In genomic region chr22:31091106-31091975, GRCh38 we compare ENCODE assay signal across 24 cellular contexts. TPM values are rescaled to one million over a fixed set of nuclear protein-coding genes. Genes with fewer than 3 reads are reported as not detected.
A peak's percentile ranks its signal among the peaks of the same experiment; 100 is the strongest.
DNase-seq lines count a peak whose midpoint lies in the region; ATAC-seq and TF ChIP-seq lines count a peak whose summit lies in the region.
"Had no signal": no experiment of that assay in that cellular context is flagged by ENCODE, and none has a peak within 500 bp of the region (broad histone marks: within the 10 kb centered on the region; RNA-seq: fewer than 3 reads in every experiment).

No MANE protein-coding gene starts in this region.

- no peak overlapping the region for H3K4me2 ChIP-seq in SK-N-SH

- POLR2A ChIA-PET in SK-N-SH (lab: Yijun Ruan, JAX) = no interaction called here

- H2AFZ ChIP-seq in SK-N-SH (ENCODE audit: low read depth) = no peak overlapping the region

- H3K27me3 ChIP-seq in SK-N-SH (ENCODE audit: insufficient read depth) (no peaks in the 10 kb centered on the region), colonic mucosa (no peaks in the 10 kb centered on the region), muscle layer of duodenum (ENCODE audit: low read depth, low read length) (no peaks in the 10 kb centered on the region)
- H3K27me3 ChIP-seq: MG63, SJSA1, suprapubic skin had no signal

- H3K4me3 ChIP-seq in SK-N-SH (ENCODE audit: low read depth in 2 of 2, low read length in 1 of 2) (no peak overlapping the region), colonic mucosa (no peak overlapping the region), muscle layer of duodenum (ENCODE audit: low read depth in 1 of 2, low read length in 2 of 2) (peak overlapping the region; percentile 39 to 77)
- H3K4me3 ChIP-seq: MG63, psoas muscle, SJSA1, suprapubic skin had no signal

- intact Hi-C loops in colonic mucosa (cut with DNase I) = no loop called here

- no peaks in the 10 kb centered on the region for H3K9me3 ChIP-seq in SK-N-SH
- H3K9me3 ChIP-seq in colonic mucosa = no peaks in the 10 kb centered on the region
- H3K9me3 ChIP-seq in muscle layer of duodenum (ENCODE audit: control insufficient read depth in 1 of 2, low read length in 2 of 2) = no peaks in the 10 kb centered on the region
- H3K9me3 ChIP-seq: MG63, psoas muscle, SJSA1, suprapubic skin had no signal

- H3K9me2 ChIP-seq in SK-N-SH = no peaks in the 10 kb centered on the region

- peaks cover 4% of the 10 kb centered on the region; the same call in 1 of the 2 replicates for H3K79me2 ChIP-seq in SK-N-SH (ENCODE audit: insufficient read depth)

- no peak overlapping the region for H3K27ac ChIP-seq in SK-N-SH (ENCODE audit: low read depth in 2 of 2, low read length in 1 of 2)
- H3K27ac ChIP-seq in colonic mucosa = peak overlapping the region; percentile 44
- peak overlapping the region; percentile 51 for H3K27ac ChIP-seq in muscle layer of duodenum (ENCODE audit: low read length)
- H3K27ac ChIP-seq: 22Rv1, SJSA1, suprapubic skin had no signal

- CTCF ChIA-PET in SK-N-SH (lab: Yijun Ruan, JAX) = interaction anchor here (0.9 to 9.4 kb wide), 11 partner anchors 12 to 457 kb away, joined by 4 to 85 read pairs (median 8); partner anchors contain the start of genes PLA2G3 and SELENOM

- no peak for TF ChIP-seq CTCF in SK-N-SH (IDR thresholded peaks at IDR 0.05)
- no peak for TF ChIP-seq CTCF in colonic mucosa (IDR thresholded peaks at IDR 0.05)

- DNase-seq in SK-N-SH (peak; percentile 11), colonic mucosa (no peak), ureter (ENCODE audit: low spot score) (peak; percentile 72)
- DNase-seq: activated CD4-positive, CD25-positive, alpha-beta regulatory T cell; activated T-cell treated with anti-CD3 and anti-CD28 coated beads, Interleukin-2, amount 50 U/mL, for 48 hours; foreskin fibroblast; kidney; MG63; NCI-H1694; NCI-H2227 treated with DMSO at 0.1 percent for 48 hours; NCI-H774; stimulated activated CD4-positive, alpha-beta T cell treated with anti-CD3 and anti-CD28 coated beads, Interleukin-12 subunit alpha, Interleukin-12 subunit beta, amount 100 ng/mL, for 4 hours had no signal

- H3K9ac ChIP-seq in SK-N-SH (no peak overlapping the region), colonic mucosa (ENCODE audit: low read depth in 2 of 2, low read length in 2 of 2) (no peak overlapping the region)

- ATAC-seq in SK-N-SH treated with all-trans-retinoic acid at 6 μM for 48 hours (no peak), GM18861 (IDR thresholded peaks at IDR 0.05; ENCODE audit: unreplicated experiment) (no peak), HG02885 (IDR thresholded peaks at IDR 0.05; ENCODE audit: poor library complexity, unreplicated experiment) (no peak), GM18498 (IDR thresholded peaks at IDR 0.05; ENCODE audit: unreplicated experiment) (no peak)
- ATAC-seq: psoas muscle had no signal

- TF ChIP-seq RAD21 in SK-N-SH (IDR thresholded peaks at IDR 0.05; ENCODE audit: low read length) = no peak

- peaks cover 8 to 34% of the 10 kb centered on the region in 2 experiments for H3K36me3 ChIP-seq in SK-N-SH (replicated peaks in 1 of 2; ENCODE audit: control insufficient read depth in 1 of 2, insufficient read depth in 2 of 2, low read length in 1 of 2)
- H3K36me3 ChIP-seq in colonic mucosa = peaks cover 8% of the 10 kb centered on the region
- peaks cover 51 to 66% of the 10 kb centered on the region in 2 donors for H3K36me3 ChIP-seq in muscle layer of duodenum (ENCODE audit: control insufficient read depth in 1 of 2, insufficient read depth in 2 of 2, low read length in 2 of 2)

- no peaks in the 10 kb centered on the region for H3F3A ChIP-seq in SK-N-SH (replicated peaks; ENCODE audit: insufficient read depth)

- H4K20me1 ChIP-seq in SK-N-SH (ENCODE audit: insufficient read depth) = no peaks in the 10 kb centered on the region

- TF ChIP-seq EP300 in SK-N-SH (IDR thresholded peaks at IDR 0.05; ENCODE audit: borderline replicate concordance in 1 of 2, low read depth in 1 of 2, low read length in 1 of 2) = no peak

- H3K4me1 ChIP-seq in SK-N-SH (ENCODE audit: control insufficient read depth in 1 of 2, insufficient read depth in 2 of 2, low read depth in 1 of 2, low read length in 1 of 2) (no peaks in the 10 kb centered on the region; a peak in 1 of 4 replicates), colonic mucosa (no peaks in the 10 kb centered on the region), muscle layer of duodenum (ENCODE audit: control insufficient read depth in 1 of 2, insufficient read depth in 2 of 2, low read length in 2 of 2) (peaks cover 4 to 69% of the 10 kb centered on the region in 2 donors)
- H3K4me1 ChIP-seq: SJSA1 had no signal

- whole genome bisulfite sequencing in SK-N-SH (ENCODE audit: low lambda C conversion rate) = 96% methylated on average over 4 of the region's 29 CpGs

TF ChIP-seq in SK-N-SH, 30 proteins besides CTCF, POLR2A, EP300 and RAD21 (continues in another document):
- TF ChIP-seq GABPA (IDR thresholded peaks at IDR 0.05; ENCODE audit: low read depth) = no peak
- no peak for TF ChIP-seq REST (IDR thresholded peaks at IDR 0.05; ENCODE audit: low read depth, low read length)

TF ChIP-seq in SK-N-SH treated with all-trans-retinoic acid at 6 μM for 48 hours, 23 proteins besides CTCF, POLR2A, EP300 and RAD21:
- TF ChIP-seq POU6F1 (CRISPR knock-in tag; IDR thresholded peaks at IDR 0.05; ENCODE audit: borderline replicate concordance, low read depth) (no peak), PPARA (CRISPR knock-in tag; IDR thresholded peaks at IDR 0.05; ENCODE audit: borderline replicate concordance) (no peak)

RNA-seq across cellular contexts. Expression of gene SMTN, which starts 10.2 kb away (rescaled TPM):
- 12.5 and 30.4 TPM in 2 replicates for polyA plus RNA-seq in SK-N-SH (2012; rRNA removed)
- 9.1 and 14.9 TPM in 2 replicates for polyA plus RNA-seq in SK-N-SH (2012; cell fraction: cytosol; rRNA removed)
- polyA plus RNA-seq in SK-N-SH (2012; cell fraction: nucleus; rRNA removed) = 70.2 and 73.7 TPM in 2 replicates
- total RNA-seq in colonic mucosa (100 to 1,000 TPM; 152 to 159 TPM), ureter (327 TPM)

RNA-seq across cellular contexts. Expression of gene SELENOM, which starts 16.0 kb away (rescaled TPM):
- 97.1 and 117 TPM in 2 replicates for polyA plus RNA-seq in SK-N-SH (2012; rRNA removed)
- 55.2 and 84.3 TPM in 2 replicates for polyA plus RNA-seq in SK-N-SH (2012; cell fraction: cytosol; rRNA removed)
- polyA plus RNA-seq in SK-N-SH (2012; cell fraction: nucleus; rRNA removed) = 81.0 and 129 TPM in 2 replicates
- total RNA-seq in colonic mucosa (10 to 100 TPM; 27.1 to 61.7 TPM), ureter (259 TPM)

RNA-seq across cellular contexts. Expression of gene INPP5J, which starts 31.4 kb away (rescaled TPM):
- 3.2 TPM in 2 replicates for polyA plus RNA-seq in SK-N-SH (2012; rRNA removed)
- 0.73 and 1.2 TPM in 2 replicates for polyA plus RNA-seq in SK-N-SH (2012; cell fraction: cytosol; rRNA removed)
- polyA plus RNA-seq in SK-N-SH (2012; cell fraction: nucleus; rRNA removed) = 14.7 and 18.9 TPM in 2 replicates
- total RNA-seq in colonic mucosa = 10 to 100 TPM; 18.3 to 18.4 TPM
- 4.8 TPM for total RNA-seq in ureter

RNA-seq across cellular contexts. Expression of gene PLA2G3, which starts 49.0 kb away (rescaled TPM):
- polyA plus RNA-seq in SK-N-SH (2012; rRNA removed) = not detected in 2 replicates
- polyA plus RNA-seq in SK-N-SH (2012; cell fraction: cytosol; rRNA removed) = not detected in 2 replicates
- not detected in 2 replicates for polyA plus RNA-seq in SK-N-SH (2012; cell fraction: nucleus; rRNA removed)
- total RNA-seq in colonic mucosa (under 1 TPM; 0.57 to 0.88 TPM), ureter (not detected)
- total RNA-seq: astrocyte, cerebellum, kidney, mesenteric fat pad, psoas muscle, SJSA1 had no signal
- polyA plus RNA-seq: psoas muscle had no signal

Comparison
In these comparisons a context has a peak if more than half of its experiments do, and no peak if none do; other contexts are left out.
1. H3K27ac ChIP-seq: peak in colonic mucosa (single experiment) and muscle layer of duodenum (single experiment); none in SK-N-SH (0 of 2).
2. H3K4me3 ChIP-seq: peak in muscle layer of duodenum (2 of 2); none in SK-N-SH (0 of 2) and colonic mucosa (single experiment).